19 cellular contexts compared by ENCODE assay signal in the genomic region with DNA sequence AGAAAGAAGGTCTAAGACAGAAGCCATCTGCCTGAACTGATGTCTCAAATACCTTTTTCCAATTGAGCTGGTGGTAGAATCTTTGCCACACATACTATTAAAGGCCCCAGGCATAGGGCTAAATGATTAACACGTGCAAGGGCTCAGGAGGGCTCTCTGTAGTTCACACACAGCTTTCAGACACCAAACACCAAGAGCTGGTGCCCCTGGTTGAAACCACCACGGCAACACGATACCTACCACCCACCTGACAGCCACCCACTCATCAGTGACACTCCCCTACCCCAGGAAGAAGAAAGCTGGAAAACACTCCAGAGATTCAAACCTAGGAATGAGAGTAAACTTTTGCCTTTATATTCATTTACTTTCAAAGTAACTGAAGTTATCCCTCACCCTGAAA.
"Had no signal": no experiment of that assay in that cellular context is flagged by ENCODE, and none has a peak within 500 bp of the region (broad histone marks: within the 10 kb centered on the region; RNA-seq: fewer than 3 reads in every experiment).

No MANE protein-coding gene starts in this region.

- H3K4me3 Mint-ChIP-seq: endodermal cell; stimulated activated naive CD8-positive, alpha-beta T cell treated with anti-CD3 and anti-CD28 coated beads, Interleukin-15, Interleukin-2, amounts not matched to agents 100 ng/mL and 50 ng/mL, for 24 hours had no signal

- H3K27me3 Mint-ChIP-seq: stimulated activated naive CD8-positive, alpha-beta T cell treated with anti-CD3 and anti-CD28 coated beads, Interleukin-15, Interleukin-2, amounts not matched to agents 100 ng/mL and 50 ng/mL, for 24 hours had no signal

- FAIRE-seq: islet of Langerhans had no signal

- H3K36me3 Mint-ChIP-seq: natural killer cell had no signal

- H3K9me3 ChIP-seq: body of pancreas, heart left ventricle, right lobe of liver, tibial artery had no signal

- H3K27ac ChIP-seq: body of pancreas, cardiac muscle cell, heart left ventricle, right lobe of liver, skin epidermis, tibial artery had no signal

- H3K27ac Mint-ChIP-seq: natural killer cell; stimulated activated naive CD8-positive, alpha-beta T cell treated with anti-CD3 and anti-CD28 coated beads, Interleukin-15, Interleukin-2, amounts not matched to agents 100 ng/mL and 50 ng/mL, for 24 hours had no signal

- H3K4me1 ChIP-seq: body of pancreas had no signal

- H3K9me3 Mint-ChIP-seq: endodermal cell; natural killer cell; stimulated activated naive CD8-positive, alpha-beta T cell treated with anti-CD3 and anti-CD28 coated beads, Interleukin-15, Interleukin-2, amounts not matched to agents 100 ng/mL and 50 ng/mL, for 24 hours had no signal

- H3K4me3 ChIP-seq: body of pancreas, cardiac muscle cell, heart left ventricle, right lobe of liver, skin epidermis, tibial artery had no signal

- H3K27me3 ChIP-seq: body of pancreas, cardiac muscle cell, heart left ventricle, right lobe of liver, tibial artery had no signal

- DNase-seq: activated CD4-positive, alpha-beta T cell treated with anti-CD3 and anti-CD28 coated beads for 4 hours; activated CD4-positive, alpha-beta T cell treated with anti-CD3 and anti-CD28 coated beads, Interleukin-2, amount 50 U/mL, for 48 hours; activated CD4-positive, CD25-positive, alpha-beta regulatory T cell; activated effector memory CD4-positive, alpha-beta T cell treated with anti-CD3 and anti-CD28 coated beads, Interleukin-2, amount 50 U/mL, for 16 hours; activated naive CD4-positive, alpha-beta T cell treated with anti-CD3 and anti-CD28 coated beads, Interleukin-2, amount 50 U/mL, for 16 hours; anterior cingulate cortex; body of pancreas; cortex of kidney; endodermal cell; heart left ventricle; midbrain; natural killer cell; right lobe of liver; stimulated activated CD4-positive, alpha-beta T cell treated with anti-CD3 and anti-CD28 coated beads, Interleukin-1b, Interleukin-23, amount 100 ng/mL, for 48 hours; tibial artery had no signal

- H3K36me3 ChIP-seq: cardiac muscle cell had no signal
